22 cellular contexts compared by ENCODE assay signal in the genomic region with DNA sequence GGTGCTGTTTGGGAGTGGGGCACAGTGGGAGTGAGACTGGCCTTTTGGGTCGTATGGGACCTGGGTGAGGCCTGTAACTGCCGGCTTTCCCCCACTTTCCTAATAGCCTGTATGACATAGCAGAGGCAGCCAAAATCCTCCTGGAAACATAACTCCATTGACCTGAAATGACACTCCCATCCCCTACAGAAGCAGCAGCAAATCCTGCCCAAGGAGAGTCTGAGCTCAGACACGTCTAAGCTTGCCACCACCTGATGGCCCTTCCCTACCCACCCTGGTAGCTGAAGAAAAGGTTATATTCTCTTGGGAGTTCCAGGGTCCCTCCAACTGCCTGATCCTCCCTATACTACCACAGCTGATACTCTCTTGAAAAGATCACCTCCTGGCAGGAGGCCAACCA.
"Had no signal": no experiment of that assay in that cellular context is flagged by ENCODE, and none has a peak within 500 bp of the region (broad histone marks: within the 10 kb centered on the region; RNA-seq: fewer than 3 reads in every experiment).

No MANE protein-coding gene starts in this region.

- FAIRE-seq: endothelial cell of umbilical vein, frontal cortex, kidney, pancreas, small intestine, urothelium cell line had no signal

- H3K4me3 ChIP-seq: colonic mucosa, lung, pancreas, right lobe of liver, thoracic aorta, tibial nerve, upper lobe of left lung had no signal

- H3K36me3 ChIP-seq: colonic mucosa, neutrophil, pancreas, right lobe of liver, thoracic aorta, tibial nerve, upper lobe of left lung had no signal

- DNase-seq: colonic mucosa; dermis blood vessel endothelial cell; effector memory CD4-positive, alpha-beta T cell; erythroblast; head of caudate nucleus; kidney; natural killer cell; pancreas; right lobe of liver; small intestine; stimulated activated CD4-positive, alpha-beta T cell treated with anti-CD3 and anti-CD28 coated beads, Interleukin-15, amount 100 ng/mL, for 24 hours; stimulated activated CD4-positive, alpha-beta T cell treated with anti-CD3 and anti-CD28 coated beads, Interleukin-2, amount 100 ng/mL, for 48 hours; stimulated activated naive B cell treated with anti-CD40 and anti-IgM and Interleukin-4, amounts not matched to agents 10 μg/mL and 1 μg/mL and 100 μg/mL, for 72 hours; upper lobe of left lung had no signal

- ATAC-seq: left lobe of liver; natural killer cell; pancreas; right lobe of liver; stimulated activated naive B cell treated with anti-CD40 and anti-IgM and Interleukin-4, amounts not matched to agents 10 μg/mL and 1 μg/mL and 100 μg/mL, for 72 hours had no signal

- H3K27me3 ChIP-seq: colonic mucosa, neutrophil, pancreas, right lobe of liver, tibial nerve, upper lobe of left lung had no signal
